1 cellular context compared by ENCODE assay signal in genomic region chr1:214422137-214422671, GRCh38.
TF ChIP-seq lines count a peak whose summit lies in the region.

No MANE protein-coding gene starts in this region.

TF ChIP-seq in H1, 55 proteins besides CTCF, POLR2A, EP300 and RAD21:
- no peak for TF ChIP-seq CTBP2 (IDR thresholded peaks at IDR 0.05; ENCODE audit: borderline replicate concordance, insufficient read depth, insufficient read length, low read length)
- no peak for TF ChIP-seq BRCA1 (IDR thresholded peaks at IDR 0.05; ENCODE audit: low read depth, low read length)
- TF ChIP-seq RXRA (IDR thresholded peaks at IDR 0.05; ENCODE audit: insufficient read depth, low read depth, low read length) = no peak
- no peak for TF ChIP-seq TCF12 (IDR thresholded peaks at IDR 0.05; ENCODE audit: low read depth, low read length)
- no peak for TF ChIP-seq KDM1A (IDR thresholded peaks at IDR 0.05; ENCODE audit: borderline replicate concordance, low read length)
- no peak for TF ChIP-seq TAF1 (IDR thresholded peaks at IDR 0.05; ENCODE audit: low read depth, low read length)
- TF ChIP-seq, protein P1, sequence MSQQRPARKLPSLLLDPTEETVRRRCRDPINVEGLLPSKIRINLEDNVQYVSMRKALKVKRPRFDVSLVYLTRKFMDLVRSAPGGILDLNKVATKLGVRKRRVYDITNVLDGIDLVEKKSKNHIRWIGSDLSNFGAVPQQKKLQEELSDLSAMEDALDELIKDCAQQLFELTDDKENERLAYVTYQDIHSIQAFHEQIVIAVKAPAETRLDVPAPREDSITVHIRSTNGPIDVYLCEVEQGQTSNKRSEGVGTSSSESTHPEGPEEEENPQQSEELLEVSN (IDR thresholded peaks at IDR 0.05) = no peak
- no peak for TF ChIP-seq CHD1 (IDR thresholded peaks at IDR 0.05; ENCODE audit: low read depth, low read length)
- no peak for TF ChIP-seq TEAD4 (IDR thresholded peaks at IDR 0.05; ENCODE audit: low read depth, low read length)
- TF ChIP-seq MAX (IDR thresholded peaks at IDR 0.05) = no peak
- no peak for TF ChIP-seq EGR1 (IDR thresholded peaks at IDR 0.05; ENCODE audit: borderline replicate concordance, low read depth, low read length)
- no peak for TF ChIP-seq ZNF274 (IDR thresholded peaks at IDR 0.05; ENCODE audit: borderline replicate concordance, extremely low read depth, low read length)
